Comparison of ENCODE assay signal across 16 cellular contexts in genomic region chr10:30056281-30056680, GRCh38. TPM values are rescaled to one million over a fixed set of nuclear protein-coding genes. Genes with fewer than 3 reads are reported as not detected.
A peak's percentile ranks its signal among the peaks of the same experiment; 100 is the strongest.
DNase-seq lines count a peak whose midpoint lies in the region; ATAC-seq and TF ChIP-seq lines count a peak whose summit lies in the region.
"Had no signal": no experiment of that assay in that cellular context is flagged by ENCODE, and none has a peak within 500 bp of the region (broad histone marks: within the 10 kb centered on the region; RNA-seq: fewer than 3 reads in every experiment).

No MANE protein-coding gene starts in this region.

- H3K27me3 ChIP-seq in PC-3 (ENCODE audit: low read length): no peaks in the 10 kb centered on the region
- H3K27me3 ChIP-seq in sigmoid colon: no peaks in the 10 kb centered on the region
- no peaks in the 10 kb centered on the region for H3K27me3 ChIP-seq in MM.1S (replicated peaks; ENCODE audit: insufficient read depth, low read length)

- CTCF ChIA-PET in PC-3 (lab: Charles Lee): no interaction called here

- H4K20me1 ChIP-seq in PC-3 (ENCODE audit: low read length) (no peaks in the 10 kb centered on the region), MM.1S (ENCODE audit: insufficient read depth, low read length) (no peaks in the 10 kb centered on the region)

- intact Hi-C loops in PC-3 (cut with micrococcal nuclease): loop anchor here (5.0 kb wide), 1 partner anchor 41 kb away; no protein-coding TSS in a partner anchor
- intact Hi-C loops in sigmoid colon (cut with DNase I): loop anchor here (2.0 to 10.0 kb wide), 5 partner anchors 27 to 289 kb away; partner anchors contain the start of gene MTPAP

- no peak overlapping the region for H3K27ac ChIP-seq in PC-3 (ENCODE audit: low read length)
- H3K27ac ChIP-seq in sigmoid colon: peak overlapping the region; percentile 88 to 94 (median 92)
- H3K27ac ChIP-seq in MM.1S (ENCODE audit: low read length): no peak overlapping the region
- H3K27ac ChIP-seq: C4-2B, colonic mucosa, foreskin keratinocyte had no signal

- H3K4me3 ChIP-seq in AG10803 (ENCODE audit: low read length): no peak overlapping the region
- no peak overlapping the region; the same call in 1 of the 2 replicates for H3K4me3 ChIP-seq in PC-3 (ENCODE audit: low read length)
- no peak overlapping the region for H3K4me3 ChIP-seq in fibroblast of the aortic adventitia (ENCODE audit: low read depth, low read length)
- peak overlapping the region; percentile 83 to 99 (median 87) for H3K4me3 ChIP-seq in sigmoid colon
- no peak overlapping the region for H3K4me3 ChIP-seq in MM.1S (ENCODE audit: low read length)
- H3K4me3 ChIP-seq: colonic mucosa had no signal

- no peaks in the 10 kb centered on the region for H3K9me3 ChIP-seq in PC-3 (ENCODE audit: low read length)
- no peaks in the 10 kb centered on the region for H3K9me3 ChIP-seq in sigmoid colon
- no peaks in the 10 kb centered on the region for H3K9me3 ChIP-seq in MM.1S (replicated peaks; ENCODE audit: insufficient read depth, low read length)
- H3K9me3 ChIP-seq: colonic mucosa had no signal

- TF ChIP-seq EP300 in sigmoid colon (IDR thresholded peaks at IDR 0.05): no peak

- H3K9me2 ChIP-seq in PC-3 (replicated peaks; ENCODE audit: low read length): no peaks in the 10 kb centered on the region
- no peaks in the 10 kb centered on the region for H3K9me2 ChIP-seq in MM.1S (replicated peaks; ENCODE audit: insufficient read depth, low read length)

- H3K36me3 ChIP-seq in PC-3 (ENCODE audit: low read depth, low read length): no peaks in the 10 kb centered on the region
- H3K36me3 ChIP-seq in sigmoid colon: no peaks in the 10 kb centered on the region
- H3K36me3 ChIP-seq in MM.1S (replicated peaks; ENCODE audit: insufficient read depth, low read length): no peaks in the 10 kb centered on the region
- H3K36me3 ChIP-seq: colonic mucosa had no signal

- DNase-seq in AG10803 (ENCODE audit: low read depth): peak; percentile 43
- DNase-seq in PC-3: no peak
- peak; percentile 43 for DNase-seq in fibroblast of the aortic adventitia (ENCODE audit: low read depth)
- no peak for DNase-seq in sigmoid colon
- DNase-seq in stimulated activated CD4-positive, alpha-beta T cell treated with anti-CD3 and anti-CD28 coated beads, Interleukin-4, amount 100 ng/mL, for 4 hours: no peak
- no peak for DNase-seq in 8988T
- DNase-seq in MM.1S: no peak
- DNase-seq: activated CD8-positive, alpha-beta memory T cell treated with anti-CD3 and anti-CD28 coated beads for 24 hours; activated naive CD4-positive, alpha-beta T cell treated with anti-CD3 and anti-CD28 coated beads, Interleukin-2, amount 50 U/mL, for 16 hours; colonic mucosa; foreskin keratinocyte; NCI-H1436; SIG-M5; stimulated activated CD4-positive, alpha-beta T cell treated with anti-CD3 and anti-CD28 coated beads, Interleukin-15, amount 100 ng/mL, for 24 hours had no signal

- no peak for TF ChIP-seq POLR2A in sigmoid colon (IDR thresholded peaks at IDR 0.05)

- no peak for ATAC-seq in PC-3
- ATAC-seq in HG02678 (IDR thresholded peaks at IDR 0.05; ENCODE audit: unreplicated experiment): no peak
- ATAC-seq: foreskin keratinocyte had no signal

- H3K4me2 ChIP-seq in PC-3 (ENCODE audit: low read length): peak overlapping the region; percentile 88
- H3K4me2 ChIP-seq in MM.1S (ENCODE audit: low read depth, low read length): no peak overlapping the region

- H3K4me1 ChIP-seq in PC-3 (ENCODE audit: insufficient read depth, low read length) (peaks cover 52% of the 10 kb centered on the region), sigmoid colon (peaks cover 0 to 63% (median 45%) of the 10 kb centered on the region in 4 donors), MM.1S (ENCODE audit: low read length) (peaks cover 4% of the 10 kb centered on the region; the same call in 1 of the 2 replicates)
- H3K4me1 ChIP-seq: colonic mucosa, foreskin keratinocyte had no signal

- BruUV-seq in PC-3 (replicated peaks; lab: Mats Ljungman, UMichigan): no TSS peak

- H3K79me2 ChIP-seq in PC-3 (ENCODE audit: low read length) (peaks cover 18% of the 10 kb centered on the region; the same call in 1 of the 2 replicates), MM.1S (ENCODE audit: low read length) (no peaks in the 10 kb centered on the region)

- WGBS in sigmoid colon, 2 donors: 60 to 78% methylated on average over 1 of the region's 1 CpG

- TF ChIP-seq CTCF in AG10803 (conservative IDR thresholded peaks at IDR 0.05; ENCODE audit: low read length): no peak
- no peak for TF ChIP-seq CTCF in PC-3 (conservative IDR thresholded peaks at IDR 0.05; ENCODE audit: low read depth, low read length)
- TF ChIP-seq CTCF in fibroblast of the aortic adventitia (IDR thresholded peaks at IDR 0.05; ENCODE audit: insufficient read depth, low read length): no peak
- no peak for TF ChIP-seq CTCF in sigmoid colon (IDR thresholded peaks at IDR 0.05)
- no peak for TF ChIP-seq CTCF in MM.1S (IDR thresholded peaks at IDR 0.05; ENCODE audit: low read length)

- H3F3A ChIP-seq in PC-3 (ENCODE audit: low read length, unreplicated experiment) (no peaks in the 10 kb centered on the region), MM.1S (ENCODE audit: insufficient read depth, low read length) (no peaks in the 10 kb centered on the region)

- H3K9ac ChIP-seq in PC-3 (ENCODE audit: low read length): no peak overlapping the region
- no peak overlapping the region for H3K9ac ChIP-seq in MM.1S (ENCODE audit: low read length)

- POLR2A ChIA-PET in PC-3 (lab: Charles Lee; ENCODE audit: unreplicated experiment): no interaction called here

- no peak overlapping the region for H2AFZ ChIP-seq in PC-3 (ENCODE audit: low read length)
- no peak overlapping the region for H2AFZ ChIP-seq in MM.1S (ENCODE audit: low read length)

RNA-seq across cellular contexts. Expression of gene JCAD, which starts 3.1 kb away (rescaled TPM):
- 5.0 and 7.8 TPM in 2 replicates for total RNA-seq in PC-3 (2014; rRNA removed)
- 2.3 and 27.9 TPM in 2 replicates for total RNA-seq in fibroblast of the aortic adventitia (ENCODE audit: low replicate concordance)
- 100 to 1,000 TPM in 3 of 4 donors, 10 to 100 TPM in 1; 99.7 to 141 (median 123) TPM for total RNA-seq in sigmoid colon
- polyA plus RNA-seq in sigmoid colon: 1 to 10 TPM in 2 of 3 donors, under 1 TPM in 1; 0.46 to 4.4 (median 3.6) TPM

Comparison
In these comparisons a context has a peak if more than half of its experiments do, and no peak if none do; other contexts are left out.
1. DNase-seq: peak in AG10803 (single experiment) and fibroblast of the aortic adventitia (single experiment); none in PC-3 (single experiment), sigmoid colon (single experiment), stimulated activated CD4-positive, alpha-beta T cell treated with anti-CD3 and anti-CD28 coated beads, Interleukin-4, amount 100 ng/mL, for 4 hours (0 of 2), 8988T (single experiment) and MM.1S (single experiment).
2. H3K4me3 ChIP-seq: peak in sigmoid colon (4 of 4); none in AG10803 (single experiment), PC-3 (single experiment), fibroblast of the aortic adventitia (single experiment) and MM.1S (single experiment).
3. H3K27ac ChIP-seq: peak in sigmoid colon (4 of 4); none in PC-3 (single experiment) and MM.1S (single experiment).